Comparison of ENCODE assay signal across 12 cellular contexts in genomic region chr2:7032371-7032770, GRCh38.
A peak's percentile ranks its signal among the peaks of the same experiment; 100 is the strongest.
DNase-seq lines count a peak whose midpoint lies in the region; ATAC-seq and TF ChIP-seq lines count a peak whose summit lies in the region.
"Had no signal": no experiment of that assay in that cellular context is flagged by ENCODE, and none has a peak within 500 bp of the region (broad histone marks: within the 10 kb centered on the region; RNA-seq: fewer than 3 reads in every experiment).

No MANE protein-coding gene starts in this region.

- no peak overlapping the region for H3K4me3 Mint-ChIP-seq in CD4-positive, alpha-beta T cell
- H3K4me3 Mint-ChIP-seq in WTC11: no peak overlapping the region

- no peak overlapping the region for H3K27ac ChIP-seq in CD4-positive, alpha-beta T cell (ENCODE audit: low read depth, low read length)
- peak overlapping the region; percentile 86 for H3K27ac ChIP-seq in neutrophil
- H3K27ac ChIP-seq: BLaER1 treated with 17β-estradiol and CSF1 and Interleukin-3, amounts not matched to agents 10 nM and 100 nM had no signal

- intact Hi-C loops in CD4-positive, alpha-beta T cell (cut with DNase I, micrococcal nuclease): loop anchor here in 1 of 2 experiments (5.0 kb wide), 1 partner anchor 120 kb away; no protein-coding TSS in a partner anchor

- no peak for TF ChIP-seq CTCF in CD4-positive, alpha-beta T cell (IDR thresholded peaks at IDR 0.05)
- TF ChIP-seq CTCF in WTC11 (IDR thresholded peaks at IDR 0.05): no peak
- TF ChIP-seq CTCF in neutrophil (IDR thresholded peaks at IDR 0.05): no peak

- H3K27me3 ChIP-seq in CD4-positive, alpha-beta T cell (ENCODE audit: control insufficient read depth, insufficient read depth, low read length): no peaks in the 10 kb centered on the region
- H3K27me3 ChIP-seq in neutrophil: no peaks in the 10 kb centered on the region
- H3K27me3 ChIP-seq: BLaER1 treated with 17β-estradiol and CSF1 and Interleukin-3, amounts not matched to agents 10 nM and 100 nM had no signal

- H3K9me3 ChIP-seq in CD4-positive, alpha-beta T cell (ENCODE audit: control insufficient read depth, low read length): no peaks in the 10 kb centered on the region
- no peaks in the 10 kb centered on the region for H3K9me3 ChIP-seq in neutrophil
- H3K9me3 ChIP-seq: BLaER1 treated with 17β-estradiol and CSF1 and Interleukin-3, amounts not matched to agents 10 nM and 100 nM had no signal

- CTCF ChIA-PET in CD4-positive, alpha-beta T cell (lab: Charles Lee): interaction anchor here (1.2 to 1.8 kb wide), 4 partner anchors 27 to 167 kb away, joined by 3 to 6 read pairs (median 4); partner anchors contain the start of gene CMPK2
- CTCF ChIA-PET in WTC11 (lab: Charles Lee): interaction anchor here (1.4 to 1.5 kb wide), 2 partner anchors 11 to 18 kb away, joined by 5 to 8 read pairs; no protein-coding TSS in a partner anchor

- POLR2A ChIA-PET in CD4-positive, alpha-beta T cell (lab: Charles Lee): interaction anchor here (0.8 to 1.8 kb wide), 8 partner anchors 26 to 1650 kb away, joined by 3 to 7 read pairs (median 6); partner anchors contain the start of genes CMPK2 and ID2
- POLR2A ChIA-PET in WTC11 (lab: Charles Lee): no interaction called here

- DNase-seq in DMS53 (lab: John Stamatoyannopoulos, UW) (peak; percentile 37), DMS53 treated with DMSO at 0.1 percent for 48 hours (lab: John Stamatoyannopoulos, UW; ENCODE audit: unreplicated experiment) (no peak), WTC11 (ENCODE audit: low spot score) (no peak), NCI-H2171 treated with DMSO at 0.1 percent for 48 hours (lab: John Stamatoyannopoulos, UW) (no peak)
- DNase-seq in CD4-positive, alpha-beta T cell: no peak
- DNase-seq: 8988T, Kasumi-1, Right ventricle myocardium superior had no signal

- no peak overlapping the region for H3K4me3 ChIP-seq in neutrophil (ENCODE audit: low read depth in 1 of 2, low read length in 1 of 2)
- H3K4me3 ChIP-seq: BLaER1 treated with 17β-estradiol and CSF1 and Interleukin-3, amounts not matched to agents 10 nM and 100 nM had no signal

- H3K27me3 Mint-ChIP-seq in CD4-positive, alpha-beta T cell: no peaks in the 10 kb centered on the region
- H3K27me3 Mint-ChIP-seq in WTC11 (ENCODE audit: low read depth): no peaks in the 10 kb centered on the region

- peak overlapping the region; percentile 89 for H3K27ac Mint-ChIP-seq in CD4-positive, alpha-beta T cell
- peak overlapping the region; percentile 21; the same call in 1 of the 2 replicates for H3K27ac Mint-ChIP-seq in WTC11

- H3K4me1 ChIP-seq in neutrophil (ENCODE audit: control insufficient read depth in 1 of 2, insufficient read depth in 1 of 2, low read depth in 1 of 2, low read length in 1 of 2): peaks cover 25 to 28% of the 10 kb centered on the region in 2 experiments

- peaks cover 20% of the 10 kb centered on the region for H3K4me1 Mint-ChIP-seq in CD4-positive, alpha-beta T cell (ENCODE audit: low read depth)
- H3K4me1 Mint-ChIP-seq in WTC11: no peaks in the 10 kb centered on the region; the same call in 1 of the 2 replicates

- ATAC-seq in CD4-positive, alpha-beta T cell (ENCODE audit: poor library complexity): no peak
- ATAC-seq in WTC11: no peak
- ATAC-seq in HG03378 (IDR thresholded peaks at IDR 0.05; ENCODE audit: unreplicated experiment): no peak
- no peak for ATAC-seq in HG03521 (IDR thresholded peaks at IDR 0.05; ENCODE audit: unreplicated experiment)

- H3K36me3 ChIP-seq in neutrophil: peaks cover 26% of the 10 kb centered on the region

- no peaks in the 10 kb centered on the region for H3K9me3 Mint-ChIP-seq in CD4-positive, alpha-beta T cell
- no peaks in the 10 kb centered on the region for H3K9me3 Mint-ChIP-seq in WTC11

- peaks cover 92% of the 10 kb centered on the region for H3K36me3 Mint-ChIP-seq in CD4-positive, alpha-beta T cell (ENCODE audit: low read depth)
- no peaks in the 10 kb centered on the region for H3K36me3 Mint-ChIP-seq in WTC11

TF ChIP-seq in WTC11, 78 proteins besides CTCF, POLR2A, EP300 and RAD21:
- no peak for TF ChIP-seq TCF7 (CRISPR knock-in tag; IDR thresholded peaks at IDR 0.05; ENCODE audit: low read depth)
- TF ChIP-seq ATF3 (CRISPR knock-in tag; conservative IDR thresholded peaks at IDR 0.05): no peak
- no peak for TF ChIP-seq SMAD3 (CRISPR knock-in tag; IDR thresholded peaks at IDR 0.05; ENCODE audit: borderline replicate concordance)
- TF ChIP-seq ZNF138 (CRISPR knock-in tag; conservative IDR thresholded peaks at IDR 0.05): no peak
- TF ChIP-seq NFE2L1 (CRISPR knock-in tag; IDR thresholded peaks at IDR 0.05): no peak
- no peak for TF ChIP-seq SMAD4 (CRISPR knock-in tag; IDR thresholded peaks at IDR 0.05)
- TF ChIP-seq MLX (CRISPR knock-in tag; IDR thresholded peaks at IDR 0.05): no peak
- TF ChIP-seq HMGA2 (CRISPR knock-in tag; IDR thresholded peaks at IDR 0.05): no peak
- TF ChIP-seq ZNF263 (CRISPR knock-in tag; IDR thresholded peaks at IDR 0.05; ENCODE audit: low read depth): no peak
- TF ChIP-seq ZNF121 (CRISPR knock-in tag; IDR thresholded peaks at IDR 0.05): no peak
- TF ChIP-seq JAZF1 (CRISPR knock-in tag; IDR thresholded peaks at IDR 0.05): no peak
- no peak for TF ChIP-seq ZBTB21 (CRISPR knock-in tag; IDR thresholded peaks at IDR 0.05; ENCODE audit: borderline replicate concordance)
- TF ChIP-seq E2F1 (CRISPR knock-in tag; IDR thresholded peaks at IDR 0.05): no peak
- TF ChIP-seq SOX15 (CRISPR knock-in tag; IDR thresholded peaks at IDR 0.05): no peak
- no peak for TF ChIP-seq ZNF423 (CRISPR knock-in tag; IDR thresholded peaks at IDR 0.05)
